In the genomic region with DNA sequence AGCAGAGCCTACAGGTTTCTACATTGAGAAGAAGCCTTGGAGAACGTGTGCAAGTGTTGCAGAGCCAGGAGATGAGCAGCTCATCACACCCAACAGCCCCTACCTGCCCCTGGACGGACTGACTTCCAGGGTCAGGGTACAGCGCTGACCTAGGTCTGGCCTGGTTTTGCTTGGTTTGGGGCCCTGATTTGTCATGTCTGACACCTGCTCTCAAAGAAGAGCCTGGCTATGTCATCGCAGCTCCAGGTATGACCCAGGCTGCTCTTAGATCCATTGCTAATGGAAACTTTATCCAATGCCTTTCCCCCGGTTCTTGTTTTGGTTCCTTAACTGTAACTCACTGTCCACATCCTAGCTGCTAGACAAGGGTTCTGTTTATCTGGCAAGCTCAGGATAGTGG, we compare ENCODE assay signal across 28 cellular contexts.
DNase-seq lines count a peak whose midpoint lies in the region; ATAC-seq, FAIRE-seq and TF ChIP-seq lines count a peak whose summit lies in the region.
"Had no signal": no experiment of that assay in that cellular context is flagged by ENCODE, and none has a peak within 500 bp of the region (broad histone marks: within the 10 kb centered on the region; RNA-seq: fewer than 3 reads in every experiment).

No MANE protein-coding gene starts in this region.

- H4K20me1 ChIP-seq in GM23338 (replicated peaks; ENCODE audit: insufficient read depth) (no peaks in the 10 kb centered on the region), H1 (replicated peaks in 1 of 2; ENCODE audit: control insufficient read depth in 1 of 2, insufficient read depth in 2 of 2, low read length in 2 of 2) (no peaks in the 10 kb centered on the region)
- H4K20me1 ChIP-seq: BLaER1 had no signal

- no peak overlapping the region for H3K4me2 ChIP-seq in GM23338
- H3K4me2 ChIP-seq in H1 (ENCODE audit: insufficient read depth in 1 of 2, low read depth in 2 of 2, low read length in 2 of 2) = no peak overlapping the region
- H3K4me2 ChIP-seq in trophoblast cell (ENCODE audit: low read length) = no peak overlapping the region
- H3K4me2 ChIP-seq: BLaER1 had no signal

- H3K27ac ChIP-seq in GM23338 (ENCODE audit: low read depth) (no peak overlapping the region), H1 (ENCODE audit: low read depth, low read length) (no peak overlapping the region), trophoblast cell (ENCODE audit: low read depth, low read length) (no peak overlapping the region)
- H3K27ac ChIP-seq: BLaER1 had no signal

- H3K56ac ChIP-seq in H1 (replicated peaks; ENCODE audit: insufficient read length, low read depth, low read length) = no peak overlapping the region

- H3K27me3 ChIP-seq in GM23338 (ENCODE audit: insufficient read depth) (no peaks in the 10 kb centered on the region), H7 (ENCODE audit: control insufficient read depth, insufficient read depth, low read length) (no peaks in the 10 kb centered on the region), H1 (replicated peaks in 1 of 4; ENCODE audit: control insufficient read depth in 3 of 4, extremely low read depth in 1 of 4, insufficient read depth in 3 of 4, low read length in 3 of 4) (peaks cover 0 to 3% (median 0%) of the 10 kb centered on the region in 4 experiments; a peak in 1 of 7 replicates), trophoblast cell (ENCODE audit: insufficient read depth, low read length) (no peaks in the 10 kb centered on the region)
- H3K27me3 ChIP-seq: BE2C, BLaER1 had no signal

- H3K79me1 ChIP-seq in H1 (ENCODE audit: low read depth, low read length) = no peaks in the 10 kb centered on the region
- peaks cover 14% of the 10 kb centered on the region for H3K79me1 ChIP-seq in trophoblast cell (ENCODE audit: low read length)

- H4K91ac ChIP-seq in H1 (replicated peaks; ENCODE audit: insufficient read length, low read length) = no peak overlapping the region
- no peak overlapping the region for H4K91ac ChIP-seq in trophoblast cell (ENCODE audit: low read depth, low read length)

- H2BK120ac ChIP-seq in H1 (replicated peaks; ENCODE audit: low read depth, low read length) = peak overlapping the region; percentile 75
- no peak overlapping the region for H2BK120ac ChIP-seq in trophoblast cell (ENCODE audit: insufficient read depth, low read length, poor library complexity)

- no peak overlapping the region for H3K27ac Mint-ChIP-seq in GM23338
- H3K27ac Mint-ChIP-seq: CD14-positive monocyte; CD4-positive, alpha-beta memory T cell; CD4-positive, CD25-positive, alpha-beta regulatory T cell; CD8-positive, alpha-beta memory T cell had no signal

- CTCF ChIA-PET in H1 (lab: Charles Lee; ENCODE audit: partially characterized antibody) = interaction anchor here (1.3 kb wide), 1 partner anchor 56 kb away, joined by 4 read pairs; no protein-coding TSS in a partner anchor

- no peak overlapping the region for H4K5ac ChIP-seq in H1 (ENCODE audit: insufficient read length, low read depth, low read length)

- TF ChIP-seq CTCF in GM23338 (conservative IDR thresholded peaks at IDR 0.05; ENCODE audit: low read depth in 2 of 2) (no peak), H1 (IDR thresholded peaks at IDR 0.05; ENCODE audit: control extremely low read depth in 1 of 3, insufficient read depth in 1 of 3, low read depth in 1 of 3, low read length in 3 of 3) (no peak)

- peak overlapping the region; percentile 67; the same call in 1 of the 2 replicates for H2BK20ac ChIP-seq in H1 (ENCODE audit: low read length)

- intact Hi-C loops in Right ventricle myocardium superior (cut with DNase I) = no loop called here

- H3K36me3 Mint-ChIP-seq in GM23338 (ENCODE audit: low read depth) = peaks cover 15% of the 10 kb centered on the region; the same call in 2 of the 3 replicates
- H3K36me3 Mint-ChIP-seq: CD14-positive monocyte; CD4-positive, alpha-beta memory T cell; CD4-positive, CD25-positive, alpha-beta regulatory T cell; CD8-positive, alpha-beta memory T cell had no signal

- no peaks in the 10 kb centered on the region for H3F3A ChIP-seq in GM23338 (replicated peaks; ENCODE audit: low read depth)

- H2AK5ac ChIP-seq in H1 (ENCODE audit: low read depth, low read length) = no peak overlapping the region; the same call in 1 of the 2 replicates
- no peak overlapping the region for H2AK5ac ChIP-seq in trophoblast cell (ENCODE audit: low read length)

- 92% methylated on average over 5 of the region's 5 CpGs; no CpG with 5 or more reads in 1 of the 2 experiments for WGBS in H1 (ENCODE audit: extremely low coverage in 1 of 2, insufficient coverage in 1 of 2, insufficient read length in 1 of 2, insufficient replicate concordance in 2 of 2, low coverage in 1 of 2, low lambda C conversion rate in 2 of 2, missing lambda C conversion rate in 1 of 2), 2 experiments
- no CpG with 5 or more reads among the region's 5 CpGs for WGBS in trophoblast cell (ENCODE audit: extremely low coverage, insufficient coverage, insufficient read length)

- no peak for TF ChIP-seq POLR2A in H1 (IDR thresholded peaks at IDR 0.05; ENCODE audit: control extremely low read depth in 1 of 2, low read depth in 2 of 2, low read length in 2 of 2)

- no peaks in the 10 kb centered on the region for H3K9me3 ChIP-seq in H1 (ENCODE audit: insufficient read depth in 2 of 2, low read depth in 1 of 2, low read length in 1 of 2)
- H3K9me3 ChIP-seq in trophoblast cell (ENCODE audit: insufficient read depth, low read depth, low read length) = no peaks in the 10 kb centered on the region
- H3K9me3 ChIP-seq: BE2C had no signal

- no peak overlapping the region; the same call in 1 of the 2 replicates for H2BK12ac ChIP-seq in H1 (ENCODE audit: low read depth, low read length)
- H2BK12ac ChIP-seq in trophoblast cell (ENCODE audit: low read length) = peak overlapping the region; percentile 52

- H3K9me2 ChIP-seq in GM23338 (ENCODE audit: insufficient read depth) = no peaks in the 10 kb centered on the region

- H3K79me2 ChIP-seq in GM23338 (replicated peaks; ENCODE audit: insufficient read depth) (no peaks in the 10 kb centered on the region), H1 (ENCODE audit: control insufficient read depth in 1 of 2, insufficient read depth in 2 of 2, low read length in 2 of 2) (no peaks in the 10 kb centered on the region), trophoblast cell (ENCODE audit: control insufficient read depth, insufficient read depth, low read length, poor library complexity) (peaks cover 1% of the 10 kb centered on the region)

- peaks cover 24% of the 10 kb centered on the region for H3K4me1 ChIP-seq in GM23338 (ENCODE audit: insufficient read depth)
- peaks cover 11 to 19% (median 17%) of the 10 kb centered on the region in 4 experiments for H3K4me1 ChIP-seq in H1 (replicated peaks in 1 of 4; ENCODE audit: control insufficient read depth in 3 of 4, insufficient read depth in 4 of 4, low read length in 3 of 4)
- H3K4me1 ChIP-seq in trophoblast cell (ENCODE audit: control insufficient read depth in 1 of 2, insufficient read depth in 2 of 2, low read length in 2 of 2) = peaks cover 17 to 19% of the 10 kb centered on the region in 2 experiments
- H3K4me1 ChIP-seq: BE2C had no signal

- H3K23ac ChIP-seq in H1 (ENCODE audit: insufficient read length) (no peak overlapping the region), trophoblast cell (ENCODE audit: low read length) (no peak overlapping the region)

- H3K14ac ChIP-seq in H1 (ENCODE audit: insufficient read length) = no peak overlapping the region
- H3K14ac ChIP-seq in trophoblast cell (ENCODE audit: low read length) = no peak overlapping the region

- no peak overlapping the region for H4K8ac ChIP-seq in H1 (ENCODE audit: extremely low read depth, insufficient read depth, low read length)
- no peak overlapping the region for H4K8ac ChIP-seq in trophoblast cell (ENCODE audit: low read depth, low read length)

- peaks cover 14% of the 10 kb centered on the region for H3K27me3 Mint-ChIP-seq in GM23338 (ENCODE audit: insufficient read depth, low read depth, poor library complexity)
- H3K27me3 Mint-ChIP-seq: CD4-positive, CD25-positive, alpha-beta regulatory T cell had no signal

- H2BK15ac ChIP-seq in H1 (ENCODE audit: low read length) = no peak overlapping the region

- FAIRE-seq in H1 (lab: Jason Lieb, UNC) = no peak
- FAIRE-seq: A204.1, GM12878, GM12892, GM18507 had no signal

- H3K4me1 Mint-ChIP-seq in GM23338 = peaks cover 22% of the 10 kb centered on the region
- H3K4me1 Mint-ChIP-seq: CD14-positive monocyte; CD4-positive, CD25-positive, alpha-beta regulatory T cell; CD8-positive, alpha-beta memory T cell had no signal

- H3K4ac ChIP-seq in H1 (replicated peaks; ENCODE audit: insufficient read length, low read depth, low read length) (no peak overlapping the region), trophoblast cell (ENCODE audit: low read depth, low read length) (no peak overlapping the region)

- H3K4me3 ChIP-seq in GM23338 = no peak overlapping the region
- H3K4me3 ChIP-seq in H7 (ENCODE audit: insufficient read depth, low read depth, low read length) = no peak overlapping the region
- H3K4me3 ChIP-seq in H1 (ENCODE audit: extremely low read depth in 1 of 4, insufficient read depth in 2 of 4, low read depth in 3 of 4, low read length in 4 of 4) = no peak overlapping the region
- H3K4me3 ChIP-seq in trophoblast cell (ENCODE audit: low read depth, low read length) = no peak overlapping the region
- H3K4me3 ChIP-seq: BLaER1, GM12878 had no signal

- ATAC-seq in GM23338 (no peak), HG02938 (IDR thresholded peaks at IDR 0.05; ENCODE audit: unreplicated experiment) (no peak), GM21723 (IDR thresholded peaks at IDR 0.05; ENCODE audit: unreplicated experiment) (no peak), Right ventricle myocardium superior (ENCODE audit: poor library complexity) (no peak)
- ATAC-seq: GM12878 had no signal

- no peak for DNase-seq in GM23338 (ENCODE audit: low spot score)
- peak; percentile 1 for DNase-seq in H7
- no peak for DNase-seq in H1 (ENCODE audit: low read depth in 1 of 2, low spot score in 2 of 2)
- DNase-seq in trophoblast cell = no peak
- DNase-seq in Right ventricle myocardium superior = no peak
- DNase-seq: 8988T; ACHN; BE2C; C1 segment of cervical spinal cord; CD4-positive, alpha-beta memory T cell; CD4-positive, CD25-positive, alpha-beta regulatory T cell; CD8-positive, alpha-beta memory T cell; COR-L47; DMS 273 treated with DMSO at 0.1 percent for 48 hours; DMS153; DMS53; DMS79; DND-41; EL; GDM1 had no signal

- H4K12ac ChIP-seq in trophoblast cell (ENCODE audit: low read depth, low read length) = no peak overlapping the region

- H3K36me3 ChIP-seq in GM23338 (ENCODE audit: insufficient read depth) (no peaks in the 10 kb centered on the region), H7 (replicated peaks; ENCODE audit: control insufficient read depth, insufficient read depth, low read length) (no peaks in the 10 kb centered on the region), H1 (ENCODE audit: control insufficient read depth in 2 of 4, insufficient read depth in 4 of 4, low read length in 3 of 4) (no peaks in the 10 kb centered on the region), trophoblast cell (ENCODE audit: control insufficient read depth in 1 of 2, insufficient read depth in 2 of 2, low read length in 2 of 2) (no peaks in the 10 kb centered on the region)
- H3K36me3 ChIP-seq: BE2C, BLaER1 had no signal

- H2BK5ac ChIP-seq in H1 (ENCODE audit: low read depth, low read length) (no peak overlapping the region), trophoblast cell (ENCODE audit: low read depth, low read length, poor library complexity) (no peak overlapping the region)

- H3K4me3 Mint-ChIP-seq in GM23338 = no peak overlapping the region
- H3K4me3 Mint-ChIP-seq: CD14-positive monocyte; CD4-positive, alpha-beta memory T cell; CD4-positive, CD25-positive, alpha-beta regulatory T cell; CD8-positive, alpha-beta memory T cell had no signal

- H3K9ac ChIP-seq in H1 (replicated peaks in 1 of 4; ENCODE audit: extremely low read depth in 1 of 4, low read depth in 3 of 4, low read length in 3 of 4) (no peak overlapping the region), trophoblast cell (ENCODE audit: low read length) (no peak overlapping the region)
- H3K9ac ChIP-seq: BLaER1 had no signal

- peaks cover 19% of the 10 kb centered on the region for H3K9me3 Mint-ChIP-seq in GM23338

- TF ChIP-seq RAD21 in H1 (IDR thresholded peaks at IDR 0.05 in 1 of 2, conservative IDR thresholded peaks at IDR 0.05 in 1 of 2; ENCODE audit: low read depth in 2 of 2, low read length in 2 of 2) = no peak

- no peak overlapping the region; the same call in 1 of the 2 replicates for H3K18ac ChIP-seq in H1 (ENCODE audit: extremely low read depth, low read length)
- no peak overlapping the region for H3K18ac ChIP-seq in trophoblast cell (ENCODE audit: low read length)

- H2AFZ ChIP-seq in GM23338 (peak overlapping the region; percentile 66; the same call in 1 of the 2 replicates), H1 (ENCODE audit: low read length) (peak overlapping the region; percentile 0; the same call in 1 of the 2 replicates), trophoblast cell (ENCODE audit: insufficient read depth, low read length, poor library complexity) (no peak overlapping the region)

- no peak for TF ChIP-seq EP300 in H1 (IDR thresholded peaks at IDR 0.05; ENCODE audit: borderline replicate concordance in 1 of 2, low read depth in 2 of 2, low read length in 2 of 2)

- POLR2A ChIA-PET in H1 (lab: Charles Lee; ENCODE audit: partially characterized antibody) = interaction anchor here (1.7 kb wide), 2 partner anchors 9 to 13 kb away, joined by 5 read pairs; no protein-coding TSS in a partner anchor

- no peaks in the 10 kb centered on the region; the same call in 1 of the 2 replicates for H3K23me2 ChIP-seq in H1 (ENCODE audit: low read depth, low read length)
